ENCODE assay signal across 31 cellular contexts in genomic region chr5:89337-90286, GRCh38. TPM values are rescaled to one million over a fixed set of nuclear protein-coding genes. Genes with fewer than 3 reads are reported as not detected.
"Had no signal": no experiment of that assay in that cellular context is flagged by ENCODE, and none has a peak within 500 bp of the region (broad histone marks: within the 10 kb centered on the region; RNA-seq: fewer than 3 reads in every experiment).

No MANE protein-coding gene starts in this region.

- H3K4me1 ChIP-seq: foreskin keratinocyte had no signal

- H3K36me3 Mint-ChIP-seq: activated CD4-positive, alpha-beta memory T cell treated with anti-CD3 and anti-CD28 coated beads for 36 hours; activated naive CD8-positive, alpha-beta T cell treated with anti-CD3 and anti-CD28 coated beads, Interleukin-2, amount 10 ng/mL, durations not matched to agents 7 days and 5 days; mesothelial cell of epicardium; stimulated activated effector memory CD8-positive, alpha-beta T cell treated with anti-CD3 and anti-CD28 coated beads, Interleukin-12 subunit alpha, Interleukin-12 subunit beta, amount 100 ng/mL, for 72 hours had no signal

- H3K27ac Mint-ChIP-seq: activated CD4-positive, alpha-beta memory T cell treated with anti-CD3 and anti-CD28 coated beads for 36 hours; activated naive CD4-positive, alpha-beta T cell treated with anti-CD3 and anti-CD28 coated beads for 36 hours; activated naive CD8-positive, alpha-beta T cell treated with anti-CD3 and anti-CD28 coated beads, Interleukin-2, amount 10 ng/mL, durations not matched to agents 7 days and 5 days; activated T-helper 1 cell treated with anti-CD3 and anti-CD28 coated beads, Interleukin-12 subunit alpha, Interleukin-12 subunit beta, Interleukin-2, Interleukin-4 antibody, amounts not matched to agents 30 ng/mL and 10 ng/mL and 1 ng/mL, durations not matched to agents 14 hours and 24 hours and 36 hours; stimulated activated effector memory CD8-positive, alpha-beta T cell treated with anti-CD3 and anti-CD28 coated beads, Interleukin-12 subunit alpha, Interleukin-12 subunit beta, amount 100 ng/mL, for 72 hours; stimulated activated naive CD8-positive, alpha-beta T cell treated with anti-CD3 and anti-CD28 coated beads, Interleukin-15, amount 100 ng/mL, for 72 hours; T-helper 17 cell had no signal

- H3K9me3 ChIP-seq: left lung, upper lobe of left lung had no signal

- H3K4me1 Mint-ChIP-seq: activated naive CD8-positive, alpha-beta T cell treated with anti-CD3 and anti-CD28 coated beads, Interleukin-2, amount 10 ng/mL, durations not matched to agents 7 days and 5 days had no signal

- DNase-seq: activated CD4-positive, alpha-beta memory T cell treated with anti-CD3 and anti-CD28 coated beads for 36 hours; activated CD4-positive, alpha-beta T cell treated with anti-CD3 and anti-CD28 coated beads for 48 hours; activated CD8-positive, alpha-beta memory T cell treated with anti-CD3 and anti-CD28 coated beads, Interleukin-2, amount 50 U/mL, for 4 hours; activated effector memory CD4-positive, alpha-beta T cell treated with anti-CD3 and anti-CD28 coated beads, Interleukin-2, amount 50 U/mL, for 16 hours; activated naive CD4-positive, alpha-beta T cell treated with anti-CD3 and anti-CD28 coated beads for 36 hours; activated naive CD8-positive, alpha-beta T cell treated with anti-CD3 and anti-CD28 coated beads, Interleukin-2, amount 10 ng/mL, durations not matched to agents 7 days and 5 days; activated T-cell treated with anti-CD3 and anti-CD28 coated beads, Interleukin-2, amount 50 U/mL, for 1 hour; amniotic stem cell; caudate nucleus; foreskin keratinocyte; kidney glomerular epithelial cell; left lung; naive B cell; occipital lobe; stimulated activated CD4-positive, alpha-beta T cell treated with anti-CD3 and anti-CD28 coated beads, Interleukin-12 subunit alpha, Interleukin-12 subunit beta, amount 100 ng/mL, for 4 hours; stimulated activated CD4-positive, alpha-beta T cell treated with anti-CD3 and anti-CD28 coated beads, Interleukin-4, amount 100 ng/mL, for 1 hour; stimulated activated naive CD8-positive, alpha-beta T cell treated with anti-CD3 and anti-CD28 coated beads, Interleukin-15, amount 100 ng/mL, for 72 hours; substantia nigra; SW 1271; T-helper 17 cell; T1000; WERI-Rb-1 had no signal

- H3K4me3 ChIP-seq: left lung, lung, skin epidermis, upper lobe of left lung had no signal

- H3K9me3 Mint-ChIP-seq: activated naive CD4-positive, alpha-beta T cell treated with anti-CD3 and anti-CD28 coated beads for 36 hours; activated naive CD8-positive, alpha-beta T cell treated with anti-CD3 and anti-CD28 coated beads, Interleukin-2, amount 10 ng/mL, durations not matched to agents 7 days and 5 days; activated T-helper 1 cell treated with anti-CD3 and anti-CD28 coated beads, Interleukin-12 subunit alpha, Interleukin-12 subunit beta, Interleukin-2, Interleukin-4 antibody, amounts not matched to agents 30 ng/mL and 10 ng/mL and 1 ng/mL, durations not matched to agents 14 hours and 24 hours and 36 hours; mesothelial cell of epicardium; stimulated activated effector memory CD8-positive, alpha-beta T cell treated with anti-CD3 and anti-CD28 coated beads, Interleukin-12 subunit alpha, Interleukin-12 subunit beta, amount 100 ng/mL, for 72 hours; stimulated activated naive CD8-positive, alpha-beta T cell treated with anti-CD3 and anti-CD28 coated beads, Interleukin-15, amount 100 ng/mL, for 72 hours had no signal

- H3K4me3 Mint-ChIP-seq: activated CD4-positive, alpha-beta memory T cell treated with anti-CD3 and anti-CD28 coated beads for 36 hours; activated naive CD4-positive, alpha-beta T cell treated with anti-CD3 and anti-CD28 coated beads for 36 hours; activated naive CD8-positive, alpha-beta T cell treated with anti-CD3 and anti-CD28 coated beads, Interleukin-2, amount 10 ng/mL, durations not matched to agents 7 days and 5 days; activated T-helper 1 cell treated with anti-CD3 and anti-CD28 coated beads, Interleukin-12 subunit alpha, Interleukin-12 subunit beta, Interleukin-2, Interleukin-4 antibody, amounts not matched to agents 30 ng/mL and 10 ng/mL and 1 ng/mL, durations not matched to agents 14 hours and 24 hours and 36 hours; stimulated activated effector memory CD8-positive, alpha-beta T cell treated with anti-CD3 and anti-CD28 coated beads, Interleukin-12 subunit alpha, Interleukin-12 subunit beta, amount 100 ng/mL, for 72 hours; stimulated activated naive CD8-positive, alpha-beta T cell treated with anti-CD3 and anti-CD28 coated beads, Interleukin-15, amount 100 ng/mL, for 72 hours had no signal

- ATAC-seq: activated CD4-positive, CD25-positive, alpha-beta regulatory T cell treated with anti-CD3 and anti-CD28 coated beads, Interleukin-2, amount 50 U/mL, for 24 hours; stimulated activated effector memory CD8-positive, alpha-beta T cell treated with anti-CD3 and anti-CD28 coated beads, Interleukin-12 subunit alpha, Interleukin-12 subunit beta, amount 100 ng/mL, for 72 hours; stimulated activated naive CD8-positive, alpha-beta T cell treated with anti-CD3 and anti-CD28 coated beads, Interleukin-15, amount 100 ng/mL, for 72 hours; T-helper 17 cell had no signal

- H3K27ac ChIP-seq: brain microvascular endothelial cell, foreskin keratinocyte, left lung, skin epidermis, upper lobe of left lung, WERI-Rb-1 had no signal

- H3K36me3 ChIP-seq: brain microvascular endothelial cell, left lung, upper lobe of left lung, WERI-Rb-1 had no signal

RNA-seq across cellular contexts. Expression of gene PLEKHG4B, which starts 2.4 kb away (rescaled TPM):
- total RNA-seq: activated CD4-positive, alpha-beta memory T cell treated with anti-CD3 and anti-CD28 coated beads for 36 hours; activated naive CD4-positive, alpha-beta T cell treated with anti-CD3 and anti-CD28 coated beads for 36 hours; activated T-helper 1 cell treated with anti-CD3 and anti-CD28 coated beads, Interleukin-12 subunit alpha, Interleukin-12 subunit beta, Interleukin-2, Interleukin-4 antibody, amounts not matched to agents 30 ng/mL and 10 ng/mL and 1 ng/mL, durations not matched to agents 14 hours and 24 hours and 36 hours; endothelial cell of umbilical vein; foreskin keratinocyte had no signal
- polyA plus RNA-seq: endothelial cell of umbilical vein, foreskin keratinocyte had no signal
